In the genomic region with DNA sequence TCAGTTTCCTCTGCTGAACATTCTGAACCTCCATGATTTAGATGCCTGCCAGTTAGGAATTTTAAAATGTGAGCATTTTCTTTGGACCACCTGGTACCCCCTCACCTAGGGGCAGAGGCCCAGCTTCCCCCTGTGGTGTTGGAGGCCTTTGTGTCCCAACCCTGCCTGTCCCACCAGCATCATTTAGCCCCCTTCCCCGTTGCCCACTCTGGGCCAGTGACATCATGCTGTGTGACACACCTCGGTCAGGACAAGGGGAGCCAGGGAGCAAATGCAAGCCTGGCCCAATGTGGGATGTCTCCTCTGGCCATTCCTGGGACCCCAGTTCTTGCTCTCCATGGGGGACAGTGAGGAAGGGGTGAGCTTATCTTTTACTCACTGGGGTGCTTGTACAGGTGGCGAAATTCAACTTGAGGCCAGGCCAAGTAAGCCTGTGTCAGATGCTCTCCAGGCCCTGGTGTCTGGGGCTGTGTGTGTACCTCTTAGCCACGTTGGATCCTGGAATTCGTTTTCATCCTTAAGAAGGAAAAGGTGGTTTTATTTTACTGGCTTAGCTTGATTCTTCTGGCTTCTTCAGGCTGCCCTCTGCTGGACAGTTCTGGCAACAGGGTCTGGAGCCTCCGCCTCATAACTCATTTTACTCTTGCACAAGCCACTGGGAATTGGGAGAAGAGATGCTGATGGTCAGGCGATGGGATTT, we compare ENCODE assay signal across 7 cellular contexts. TPM values are rescaled to one million over a fixed set of nuclear protein-coding genes. Genes with fewer than 3 reads are reported as not detected.
DNase-seq lines count a peak whose midpoint lies in the region; ATAC-seq, FAIRE-seq and TF ChIP-seq lines count a peak whose summit lies in the region.

No MANE protein-coding gene starts in this region.

- DNase-seq in EH (ENCODE audit: low read depth) (peak; percentile 76), HTR-8/SVneo (ENCODE audit: insufficient read length, low spot score) (peak; percentile 53), SHP77 (lab: John Stamatoyannopoulos, UW) (peak; percentile 50 to 52), dorsolateral prefrontal cortex (peak; percentile 49 to 85 (median 74)), medulla oblongata (ENCODE audit: extremely low spot score) (peak; percentile 60), ureter (ENCODE audit: low spot score) (peak; percentile 70)

- H3K27me3 ChIP-seq in dorsolateral prefrontal cortex, result no peaks in the 10 kb centered on the region

- peak overlapping the region in 1 of 59 donors; percentile 43 for H3K27ac ChIP-seq in dorsolateral prefrontal cortex

- no peak for ATAC-seq in HG03095 (IDR thresholded peaks at IDR 0.05; ENCODE audit: unreplicated experiment)

- peak; percentile 56 to 88 (median 77) for TF ChIP-seq CTCF in dorsolateral prefrontal cortex (IDR thresholded peaks at IDR 0.05 in 54 of 56, conservative IDR thresholded peaks at IDR 0.05 in 2 of 56; ENCODE audit: low read depth in 1 of 56, partially characterized antibody in 56 of 56)

- H3K4me3 ChIP-seq in dorsolateral prefrontal cortex, result no peak overlapping the region

- peak; percentile 38 for FAIRE-seq in HTR-8/SVneo (lab: Jason Lieb, UNC)

- intact Hi-C loops in dorsolateral prefrontal cortex (cut with DNase I), result loop anchor here (5.0 to 10.0 kb wide), 2 partner anchors 200 to 397 kb away; no protein-coding TSS in a partner anchor

RNA-seq across cellular contexts. Expression of a gene that starts 49.7 kb away (rescaled TPM):
- 1 to 10 TPM in 79 of 120 experiments, under 1 TPM in 38, not detected in 3; 0.31 to 4.8 (median 1.3) TPM for total RNA-seq in dorsolateral prefrontal cortex
- 29.3 TPM for total RNA-seq in ureter
